ENCODE assay signal across 1 cellular context in the genomic region with DNA sequence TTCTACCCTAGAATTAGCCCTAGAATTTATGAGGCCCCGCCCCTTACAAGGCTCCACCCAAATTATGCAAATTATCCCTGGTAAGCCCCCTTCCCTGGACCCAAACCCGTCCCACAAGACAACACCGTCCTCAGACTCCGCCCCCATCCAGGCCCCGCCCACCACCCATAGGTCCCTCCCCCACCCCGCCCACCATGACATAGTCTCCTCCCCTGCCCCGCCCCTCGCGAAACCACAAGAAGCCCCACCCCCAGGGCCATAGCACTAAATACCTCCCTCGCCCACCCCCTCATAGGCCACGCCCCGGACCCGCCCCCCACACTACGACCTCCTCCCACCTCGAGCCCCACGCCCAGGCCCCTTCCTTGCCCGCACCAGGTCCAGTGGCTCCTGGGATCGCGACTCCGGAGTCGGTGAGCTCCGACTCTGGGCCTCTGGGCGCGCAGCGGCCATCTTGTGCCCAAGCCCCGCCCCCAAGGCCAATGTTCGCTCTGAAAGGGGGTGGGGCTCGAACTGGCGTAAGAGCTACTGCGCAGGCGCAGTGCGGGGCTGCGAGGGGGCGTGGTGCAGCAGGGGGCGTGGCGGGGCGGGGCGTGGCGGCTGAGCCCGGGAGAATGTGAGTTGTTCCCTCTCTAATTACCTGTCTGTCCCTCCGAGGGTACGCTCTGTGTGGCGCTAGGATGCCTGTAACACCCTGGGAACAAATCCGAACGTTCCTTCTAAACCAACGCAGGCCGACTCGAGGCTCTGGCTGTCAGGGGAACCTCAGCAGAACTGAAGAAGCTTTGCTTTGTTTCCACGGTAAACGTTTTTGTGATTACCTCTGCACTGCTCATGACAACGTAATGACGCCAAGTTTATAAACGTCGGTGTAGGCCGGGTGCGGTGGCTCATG.
TF ChIP-seq lines count a peak whose summit lies in the region.

A gene with protein sequence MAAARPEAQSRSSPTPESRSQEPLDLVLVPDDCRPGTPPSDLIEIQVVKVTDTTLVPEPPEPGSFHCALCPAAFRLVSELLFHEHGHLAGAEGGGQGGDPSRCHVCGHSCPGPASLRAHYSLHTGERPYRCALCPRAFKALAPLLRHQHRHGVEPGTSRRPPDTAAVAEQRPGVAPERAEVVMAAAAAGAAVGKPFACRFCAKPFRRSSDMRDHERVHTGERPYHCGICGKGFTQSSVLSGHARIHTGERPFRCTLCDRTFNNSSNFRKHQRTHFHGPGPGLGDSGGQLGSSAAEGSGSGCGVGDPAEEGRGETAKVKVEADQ (minus strand): TSS at position 458 of the 895 bp plus-strand sequence. CDS start 5 bp downstream, at position 453.

TF ChIP-seq in H1, 55 proteins besides CTCF, POLR2A, EP300 and RAD21 (continued from another document):
- no peak for TF ChIP-seq RXRA (IDR thresholded peaks at IDR 0.05; ENCODE audit: insufficient read depth, low read depth, low read length)
- peak; percentile 39; the same call in 1 of the 2 replicates for TF ChIP-seq SP1 (IDR thresholded peaks at IDR 0.05; ENCODE audit: low read depth, low read length)
- no peak for TF ChIP-seq RBBP5 (IDR thresholded peaks at IDR 0.05; ENCODE audit: borderline replicate concordance, low read depth, low read length)
